Comparison of ENCODE assay signal across 21 cellular contexts in the genomic region with DNA sequence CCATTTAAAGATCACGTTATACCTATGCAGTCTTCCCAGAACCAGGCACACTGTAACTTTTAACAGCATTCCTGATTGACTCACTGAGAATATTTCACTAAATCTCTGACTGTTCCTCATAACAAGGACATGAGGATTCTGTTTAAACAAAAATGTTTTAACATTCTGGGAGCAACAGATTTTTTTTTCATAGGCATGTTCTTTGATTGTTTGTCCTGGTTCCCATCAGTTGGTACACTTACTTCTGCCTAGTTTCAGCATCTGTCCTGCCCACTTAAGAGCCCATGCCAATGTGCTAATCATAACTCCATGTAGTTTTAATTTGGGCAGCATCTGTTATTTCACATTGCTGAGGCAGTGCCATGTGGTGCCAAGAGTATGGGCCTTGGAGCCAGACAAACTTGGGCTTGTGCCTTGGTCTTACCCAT.
DNase-seq lines count a peak whose midpoint lies in the region; ATAC-seq and TF ChIP-seq lines count a peak whose summit lies in the region.
"Had no signal": no experiment of that assay in that cellular context is flagged by ENCODE, and none has a peak within 500 bp of the region (broad histone marks: within the 10 kb centered on the region; RNA-seq: fewer than 3 reads in every experiment).

No MANE protein-coding gene starts in this region.

- no peaks in the 10 kb centered on the region for H3K27me3 ChIP-seq in RWPE2 (ENCODE audit: insufficient read depth, poor library complexity, severe bottlenecking)
- no peaks in the 10 kb centered on the region for H3K27me3 ChIP-seq in prostate gland (replicated peaks; ENCODE audit: insufficient read depth)
- H3K27me3 ChIP-seq: ovary, SJSA1 had no signal

- H3K4me3 ChIP-seq in RWPE2 (ENCODE audit: severe bottlenecking): no peak overlapping the region
- no peak overlapping the region for H3K4me3 ChIP-seq in fibroblast of villous mesenchyme (ENCODE audit: low read depth, low read length)
- no peak overlapping the region for H3K4me3 ChIP-seq in prostate gland
- H3K4me3 ChIP-seq: left ventricle myocardium inferior, ovary, SJSA1 had no signal

- TF ChIP-seq CTCF in RWPE2 (IDR thresholded peaks at IDR 0.05; ENCODE audit: poor library complexity, severe bottlenecking) (no peak), fibroblast of villous mesenchyme (IDR thresholded peaks at IDR 0.05; ENCODE audit: insufficient read depth, low read depth, low read length) (no peak), prostate gland (IDR thresholded peaks at IDR 0.05) (no peak)

- peak; percentile 21 for DNase-seq in NCI-H2171 treated with DMSO at 0.1 percent for 48 hours (lab: John Stamatoyannopoulos, UW)
- DNase-seq in NCI-H2171 (lab: John Stamatoyannopoulos, UW): no peak
- no peak for DNase-seq in RWPE2 (ENCODE audit: low spot score)
- peak; percentile 55 for DNase-seq in fibroblast of villous mesenchyme (ENCODE audit: low read depth)
- no peak for DNase-seq in prostate gland (ENCODE audit: low spot score)
- DNase-seq: activated CD4-positive, alpha-beta T cell treated with anti-CD3 and anti-CD28 coated beads for 1 hour; activated CD8-positive, alpha-beta memory T cell treated with anti-CD3 and anti-CD28 coated beads, Interleukin-2, amount 50 U/mL, for 4 hours; activated naive CD4-positive, alpha-beta T cell treated with anti-CD3 and anti-CD28 coated beads for 36 hours; CD8-positive, alpha-beta T cell; cortex of kidney; erythroblast; left ventricle myocardium inferior; NCI-H1417 treated with DMSO at 0.1 percent for 48 hours; NCI-H2227 treated with DMSO at 0.1 percent for 48 hours; ovary; small intestine had no signal

- WGBS in prostate gland: 5% methylated on average over 1 of the region's 1 CpG

- ATAC-seq in RWPE2 (ENCODE audit: low read depth): peak; percentile 55
- no peak for ATAC-seq in HG02981 (IDR thresholded peaks at IDR 0.05; ENCODE audit: unreplicated experiment)
- ATAC-seq in GM18498 (IDR thresholded peaks at IDR 0.05; ENCODE audit: unreplicated experiment): no peak
- ATAC-seq in HG03196 (IDR thresholded peaks at IDR 0.05; ENCODE audit: unreplicated experiment): no peak
- ATAC-seq: CD8-positive, alpha-beta T cell had no signal

- H3K27ac ChIP-seq in RWPE2 (ENCODE audit: poor library complexity, severe bottlenecking) (peak overlapping the region; percentile 2), prostate gland (no peak overlapping the region)
- H3K27ac ChIP-seq: 22Rv1, left ventricle myocardium inferior, ovary, SJSA1 had no signal

- H3K4me1 ChIP-seq in RWPE2 (ENCODE audit: insufficient read depth, poor library complexity, severe bottlenecking) (peaks cover 12% of the 10 kb centered on the region), prostate gland (replicated peaks) (no peaks in the 10 kb centered on the region)
- H3K4me1 ChIP-seq: left ventricle myocardium inferior had no signal

- intact Hi-C loops in prostate gland (cut with DNase I): no loop called here

- H3K9me3 ChIP-seq in RWPE2 (ENCODE audit: severe bottlenecking) (no peaks in the 10 kb centered on the region), prostate gland (no peaks in the 10 kb centered on the region)
- H3K9me3 ChIP-seq: left ventricle myocardium inferior, ovary, SJSA1 had no signal

- no peak for TF ChIP-seq POLR2A in prostate gland (IDR thresholded peaks at IDR 0.05)

- no peaks in the 10 kb centered on the region for H3K36me3 ChIP-seq in RWPE2 (ENCODE audit: low read depth)
- no peaks in the 10 kb centered on the region for H3K36me3 ChIP-seq in prostate gland
- H3K36me3 ChIP-seq: left ventricle myocardium inferior, ovary, SJSA1 had no signal

Comparison
In these comparisons a context has a peak if more than half of its experiments do, and no peak if none do; other contexts are left out.
1. DNase-seq: peak in NCI-H2171 treated with DMSO at 0.1 percent for 48 hours (single experiment) and fibroblast of villous mesenchyme (single experiment); none in NCI-H2171 (single experiment), RWPE2 (single experiment) and prostate gland (single experiment).